Comparison of ENCODE assay signal across 33 cellular contexts in the genomic region with DNA sequence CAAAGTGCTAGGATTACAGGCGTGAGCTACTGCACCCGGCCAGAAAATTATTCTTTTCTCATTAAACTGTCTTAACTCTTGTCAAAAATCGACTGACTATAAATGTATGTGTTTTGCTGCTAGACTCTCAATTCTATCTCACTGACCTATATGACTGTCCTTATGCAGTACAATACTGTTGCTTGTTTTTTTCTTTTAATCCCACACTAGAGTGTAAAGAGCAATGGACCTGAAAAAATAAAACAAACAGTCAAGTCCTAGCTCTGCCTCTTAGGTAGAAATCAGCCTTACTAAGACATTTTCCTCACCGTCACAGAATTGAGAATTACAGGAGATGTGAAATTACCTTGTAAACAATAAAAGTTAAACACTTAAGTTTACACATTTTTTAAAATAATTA.
"Had no signal": no experiment of that assay in that cellular context is flagged by ENCODE, and none has a peak within 500 bp of the region (broad histone marks: within the 10 kb centered on the region; RNA-seq: fewer than 3 reads in every experiment).

No MANE protein-coding gene starts in this region.

- H3K9me3 Mint-ChIP-seq: activated naive CD4-positive, alpha-beta T cell treated with anti-CD3 and anti-CD28 coated beads, Interleukin-2, amount 50 U/mL, for 24 hours had no signal

- H3K36me3 ChIP-seq: WERI-Rb-1 had no signal

- DNase-seq: activated CD4-positive, alpha-beta T cell treated with anti-CD3 and anti-CD28 coated beads, Interleukin-2, amount 10 ng/mL, durations not matched to agents 24 days and 14 days; activated CD4-positive, alpha-beta T cell treated with anti-CD3 and anti-CD28 coated beads, Interleukin-2, amount 50 U/mL, for 48 hours; activated CD8-positive, alpha-beta T cell treated with anti-CD3 and anti-CD28 coated beads, Interleukin-2, amount 10 ng/mL, durations not matched to agents 7 days and 5 days; activated gamma-delta T cell; activated naive CD4-positive, alpha-beta T cell treated with Interleukin-2 at 50 U/mL for 16 hours; activated naive CD8-positive, alpha-beta T cell treated with anti-CD3 and anti-CD28 coated beads, Interleukin-2, amount 50 U/mL, for 24 hours; activated T-cell treated with anti-CD3 and anti-CD28 coated beads, Interleukin-2, amount 50 U/mL, for 24 hours; anterior cingulate cortex; caudate nucleus; Kasumi-1; MM.1S; MV-4-11; NCI-H1092; NCI-H1436 treated with DMSO at 0.1 percent for 48 hours; NCI-H1694 treated with DMSO at 0.1 percent for 48 hours; NCI-H2029; NCI-H2171; NCI-H510A; NCI-H526; NCI-H748 treated with DMSO at 0.1 percent for 48 hours; NK-92 treated with Interleukin-12 subunit alpha and Interleukin-12 subunit beta, amount 100 ng/mL, for 24 hours; PC-9; SIG-M5; SW 1271; T-helper 1 cell; T1000; WERI-Rb-1 had no signal

- H3K27me3 Mint-ChIP-seq: activated CD4-positive, alpha-beta T cell treated with anti-CD3 and anti-CD28 coated beads, Interleukin-2, amount 10 ng/mL, durations not matched to agents 24 days and 14 days; activated naive CD4-positive, alpha-beta T cell treated with anti-CD3 and anti-CD28 coated beads, Interleukin-2, amount 50 U/mL, for 24 hours; activated naive CD8-positive, alpha-beta T cell treated with anti-CD3 and anti-CD28 coated beads, Interleukin-2, amount 50 U/mL, for 24 hours; activated T-cell treated with anti-CD3 and anti-CD28 coated beads, Interleukin-2, amount 50 U/mL, for 24 hours; brain had no signal

- H3K4me2 ChIP-seq: PC-9 had no signal

- H3K4me3 Mint-ChIP-seq: activated CD4-positive, alpha-beta T cell treated with anti-CD3 and anti-CD28 coated beads, Interleukin-2, amount 10 ng/mL, durations not matched to agents 24 days and 14 days; activated CD8-positive, alpha-beta T cell treated with anti-CD3 and anti-CD28 coated beads, Interleukin-2, amount 10 ng/mL, durations not matched to agents 7 days and 5 days; activated naive CD4-positive, alpha-beta T cell treated with anti-CD3 and anti-CD28 coated beads, Interleukin-2, amount 50 U/mL, for 24 hours; activated naive CD8-positive, alpha-beta T cell treated with anti-CD3 and anti-CD28 coated beads, Interleukin-2, amount 50 U/mL, for 24 hours; activated T-cell treated with anti-CD3 and anti-CD28 coated beads, Interleukin-2, amount 50 U/mL, for 24 hours; brain had no signal

- ATAC-seq: activated CD8-positive, alpha-beta T cell treated with anti-CD3 and anti-CD28 coated beads, Interleukin-2, amount 10 ng/mL, durations not matched to agents 7 days and 5 days; activated naive CD8-positive, alpha-beta T cell treated with anti-CD3 and anti-CD28 coated beads, Interleukin-2, amount 50 U/mL, for 24 hours; Right ventricle myocardium inferior; SK-N-SH treated with all-trans-retinoic acid at 6 μM for 48 hours had no signal

- H3K27ac ChIP-seq: PC-9, RWPE1, WERI-Rb-1 had no signal

- H3K4me3 ChIP-seq: PC-9 had no signal

- H3K27ac Mint-ChIP-seq: activated CD4-positive, alpha-beta T cell treated with anti-CD3 and anti-CD28 coated beads, Interleukin-2, amount 10 ng/mL, durations not matched to agents 24 days and 14 days; activated CD8-positive, alpha-beta T cell treated with anti-CD3 and anti-CD28 coated beads, Interleukin-2, amount 10 ng/mL, durations not matched to agents 7 days and 5 days; activated naive CD4-positive, alpha-beta T cell treated with anti-CD3 and anti-CD28 coated beads, Interleukin-2, amount 50 U/mL, for 24 hours; activated naive CD8-positive, alpha-beta T cell treated with anti-CD3 and anti-CD28 coated beads, Interleukin-2, amount 50 U/mL, for 24 hours; activated T-helper 2 cell treated with anti-CD3 and anti-CD28 coated beads, Interferon-gamma antibody, Interleukin-2, Interleukin-4, amounts not matched to agents 10 μg/mL and 5 μg/mL and 100 μg/mL, durations not matched to agents 14 hours and 24 hours and 36 hours; brain had no signal

- H2AFZ ChIP-seq: PC-9 had no signal
